In genomic region chr20:63281741-63282665, GRCh38 we compare ENCODE assay signal across 1 cellular context.
A peak's percentile ranks its signal among the peaks of the same experiment; 100 is the strongest.
TF ChIP-seq lines count a peak whose summit lies in the region.

No MANE protein-coding gene starts in this region.

TF ChIP-seq in GM12878, 131 proteins besides CTCF, POLR2A, EP300 and RAD21:
- TF ChIP-seq POLR2AphosphoS5 (IDR thresholded peaks at IDR 0.05; ENCODE audit: low read length) (0 out of 2 replicates have a peak, but pooled peaks have one; percentile 15), MTA2 (IDR thresholded peaks at IDR 0.05; ENCODE audit: low read depth) (no peak), PAX5 (IDR thresholded peaks at IDR 0.05; ENCODE audit: borderline replicate concordance, low read depth, low read length) (no peak), E2F8 (IDR thresholded peaks at IDR 0.05; ENCODE audit: low read depth, partially characterized antibody) (no peak), ZZZ3 (IDR thresholded peaks at IDR 0.05; ENCODE audit: control insufficient read depth, insufficient read length, low read depth) (no peak)
